Comparison of ENCODE assay signal across 21 cellular contexts in genomic region chr10:46554166-46554781, GRCh38. TPM values are rescaled to one million over a fixed set of nuclear protein-coding genes. Genes with fewer than 3 reads are reported as not detected.
DNase-seq lines count a peak whose midpoint lies in the region; TF ChIP-seq lines count a peak whose summit lies in the region.
"Had no signal": no experiment of that assay in that cellular context is flagged by ENCODE, and none has a peak within 500 bp of the region (broad histone marks: within the 10 kb centered on the region; RNA-seq: fewer than 3 reads in every experiment).

No MANE protein-coding gene starts in this region.

- no peak overlapping the region for H3K14ac ChIP-seq in H9 (ENCODE audit: insufficient read depth, low read length)

- no peak overlapping the region for H2BK15ac ChIP-seq in H9 (ENCODE audit: low read depth, low read length)

- H3K27me3 ChIP-seq in H9 (ENCODE audit: insufficient read depth, low read length) (peaks cover 2% of the 10 kb centered on the region; the same call in 1 of the 2 replicates), hepatocyte (peaks cover 6% of the 10 kb centered on the region)
- H3K27me3 ChIP-seq: SJSA1 had no signal

- no peak overlapping the region for H2BK120ac ChIP-seq in H9 (ENCODE audit: low read depth, low read length, poor library complexity, severe bottlenecking)

- no peak overlapping the region for H2BK12ac ChIP-seq in H9 (ENCODE audit: insufficient read length, low read depth, low read length)

- no peaks in the 10 kb centered on the region for H3K36me3 ChIP-seq in hepatocyte (replicated peaks; ENCODE audit: insufficient read depth, low read depth)
- H3K36me3 ChIP-seq: BE2C, SJSA1 had no signal

- no peaks in the 10 kb centered on the region for H3K9me3 Mint-ChIP-seq in activated naive CD4-positive, alpha-beta T cell treated with anti-CD3 and anti-CD28 coated beads for 36 hours
- H3K9me3 Mint-ChIP-seq in H9, result no peaks in the 10 kb centered on the region
- H3K9me3 Mint-ChIP-seq: CD8-positive, alpha-beta T cell had no signal

- H3K27ac ChIP-seq in H9 (ENCODE audit: insufficient read length, low read depth, low read length), result no peak overlapping the region
- H3K27ac ChIP-seq in hepatocyte, result no peak overlapping the region
- H3K27ac ChIP-seq: GM23248, PC-9, SJSA1 had no signal

- H3K18ac ChIP-seq in H9 (ENCODE audit: insufficient read length, low read depth, low read length), result no peak overlapping the region

- no peak overlapping the region for H2AK5ac ChIP-seq in H9 (ENCODE audit: insufficient read length, low read length)

- H4K8ac ChIP-seq in H9 (replicated peaks; ENCODE audit: insufficient read length, low read depth, low read length), result no peak overlapping the region

- H3K4me3 ChIP-seq in hepatocyte, result no peak overlapping the region
- H3K4me3 ChIP-seq: GM23248, PC-9, SJSA1 had no signal

- H2BK5ac ChIP-seq in H9 (ENCODE audit: insufficient read length, low read length), result no peak overlapping the region

- no peak overlapping the region for H3K4ac ChIP-seq in H9 (ENCODE audit: low read depth, low read length)

- H2BK20ac ChIP-seq in H9 (ENCODE audit: low read depth, low read length, poor library complexity, severe bottlenecking), result no peak overlapping the region

- CTCF ChIA-PET in activated naive CD4-positive, alpha-beta T cell treated with anti-CD3 and anti-CD28 coated beads for 36 hours (lab: Charles Lee), result interaction anchor here (1.4 kb wide), 1 partner anchor 9 kb away, joined by 3 read pairs; no protein-coding TSS in a partner anchor

- no peak overlapping the region for H3T11ph ChIP-seq in H9 (ENCODE audit: low read length)

- H3K4me3 Mint-ChIP-seq in activated naive CD4-positive, alpha-beta T cell treated with anti-CD3 and anti-CD28 coated beads for 36 hours, result no peak overlapping the region
- no peak overlapping the region for H3K4me3 Mint-ChIP-seq in H9
- H3K4me3 Mint-ChIP-seq: CD8-positive, alpha-beta T cell had no signal

- no peak overlapping the region for H3K4me2 ChIP-seq in H9 (ENCODE audit: insufficient read depth, insufficient read length, low read length)
- H3K4me2 ChIP-seq in hepatocyte, result peak overlapping the region; percentile 13
- H3K4me2 ChIP-seq: PC-9 had no signal

- H3K79me2 ChIP-seq in H9 (ENCODE audit: insufficient read depth, low read length) (no peaks in the 10 kb centered on the region), hepatocyte (no peaks in the 10 kb centered on the region)

- TF ChIP-seq CTCF in H9 (conservative IDR thresholded peaks at IDR 0.05) (no peak), hepatocyte (IDR thresholded peaks at IDR 0.05; ENCODE audit: poor library complexity) (no peak)

- peaks cover 14% of the 10 kb centered on the region for H3K23me2 ChIP-seq in H9 (ENCODE audit: insufficient read length, low read depth, low read length, poor library complexity, severe bottlenecking)

- H3K23ac ChIP-seq in H9 (ENCODE audit: insufficient read length, low read depth, low read length), result no peak overlapping the region

- no peak overlapping the region for H2AFZ ChIP-seq in H9 (ENCODE audit: low read length)
- H2AFZ ChIP-seq in hepatocyte, result no peak overlapping the region
- H2AFZ ChIP-seq: GM23248, PC-9 had no signal

- H3K27ac Mint-ChIP-seq in activated naive CD4-positive, alpha-beta T cell treated with anti-CD3 and anti-CD28 coated beads for 36 hours, result no peak overlapping the region
- no peak overlapping the region for H3K27ac Mint-ChIP-seq in H9
- H3K27ac Mint-ChIP-seq: CD8-positive, alpha-beta T cell had no signal

- H4K20me1 ChIP-seq in H9 (ENCODE audit: control insufficient read depth, insufficient read depth, insufficient read length), result no peaks in the 10 kb centered on the region
- H4K20me1 ChIP-seq in hepatocyte (ENCODE audit: insufficient read depth, poor library complexity, severe bottlenecking), result no peaks in the 10 kb centered on the region

- no peaks in the 10 kb centered on the region for H3K9me2 ChIP-seq in hepatocyte (replicated peaks; ENCODE audit: insufficient read depth)

- no peak overlapping the region for H4K5ac ChIP-seq in H9 (ENCODE audit: insufficient read length, low read depth, low read length)

- H3K36me3 Mint-ChIP-seq in activated naive CD4-positive, alpha-beta T cell treated with anti-CD3 and anti-CD28 coated beads for 36 hours (ENCODE audit: low read depth), result no peaks in the 10 kb centered on the region
- H3K36me3 Mint-ChIP-seq in H9 (ENCODE audit: insufficient read depth in 1 of 3, low read depth in 3 of 3), result peaks cover 0 to 3% (median 0%) of the 10 kb centered on the region in 3 experiments; a peak in 1 of 7 replicates
- H3K36me3 Mint-ChIP-seq: CD8-positive, alpha-beta T cell had no signal

- H3K4me1 ChIP-seq in H9 (ENCODE audit: insufficient read depth, low read length) (peaks cover 4% of the 10 kb centered on the region; the same call in 1 of the 2 replicates), hepatocyte (ENCODE audit: insufficient read depth) (peaks cover 13% of the 10 kb centered on the region)
- H3K4me1 ChIP-seq: BE2C had no signal

- intact Hi-C loops in activated naive CD4-positive, alpha-beta T cell treated with anti-CD3 and anti-CD28 coated beads for 36 hours (cut with micrococcal nuclease), result no loop called here

- no peak overlapping the region for H3K56ac ChIP-seq in H9 (ENCODE audit: insufficient read length, low read depth, low read length)

- H4K91ac ChIP-seq in H9 (ENCODE audit: insufficient read length, low read depth, low read length), result no peak overlapping the region

- no peak overlapping the region for H3K9ac ChIP-seq in H9 (ENCODE audit: extremely low read depth, insufficient read length, low read length)
- H3K9ac ChIP-seq: GM23248 had no signal

- H3K9me3 ChIP-seq in H9 (ENCODE audit: control insufficient read depth, low read depth, low read length), result no peaks in the 10 kb centered on the region
- no peaks in the 10 kb centered on the region for H3K9me3 ChIP-seq in hepatocyte (ENCODE audit: low read depth)
- H3K9me3 ChIP-seq: BE2C had no signal

- H3K27me3 Mint-ChIP-seq in activated naive CD4-positive, alpha-beta T cell treated with anti-CD3 and anti-CD28 coated beads for 36 hours (ENCODE audit: low read depth), result peaks cover 6% of the 10 kb centered on the region
- no peaks in the 10 kb centered on the region for H3K27me3 Mint-ChIP-seq in H9 (ENCODE audit: low read depth)

- DNase-seq in activated naive CD4-positive, alpha-beta T cell treated with Interleukin-2 at 50 U/mL for 16 hours, result peak; percentile 1
- no peak for DNase-seq in activated naive CD4-positive, alpha-beta T cell treated with anti-CD3 and anti-CD28 coated beads for 36 hours
- DNase-seq in H9 (peak; percentile 10), hepatocyte (ENCODE audit: low spot score) (no peak), DMS53 treated with DMSO at 0.1 percent for 48 hours (lab: John Stamatoyannopoulos, UW; ENCODE audit: unreplicated experiment) (no peak), GM03348 (ENCODE audit: low spot score) (no peak)
- peak; percentile 20 for DNase-seq in stimulated activated CD8-positive, alpha-beta memory T cell treated with anti-CD3 and anti-CD28 coated beads, Interleukin-4, amount 100 ng/mL, for 48 hours
- DNase-seq: DMS79 treated with DMSO at 0.1 percent for 48 hours, GDM1, GM23248, KBM-7, NCI-H1048, NCI-H1436 treated with DMSO at 0.1 percent for 48 hours, NCI-H2029 treated with DMSO at 0.1 percent for 48 hours, NCI-H510A, NCI-H82 had no signal

- peaks cover 10% of the 10 kb centered on the region for H3K4me1 Mint-ChIP-seq in activated naive CD4-positive, alpha-beta T cell treated with anti-CD3 and anti-CD28 coated beads for 36 hours (ENCODE audit: low read depth)
- H3K4me1 Mint-ChIP-seq in H9, result peaks cover 3 to 4% of the 10 kb centered on the region in 2 experiments; a peak in 3 of 4 replicates

- no CpG with 5 or more reads among the region's 7 CpGs for WGBS in H9 (ENCODE audit: extremely low coverage, insufficient read length, low lambda C conversion rate)
- WGBS in hepatocyte (ENCODE audit: low lambda C conversion rate, missing lambda C conversion rate), result 88% methylated on average over 7 of the region's 7 CpGs

- no peaks in the 10 kb centered on the region for H3K79me1 ChIP-seq in H9 (ENCODE audit: insufficient read depth, low read depth, low read length, poor library complexity, severe bottlenecking)

RNA-seq across cellular contexts. Expression of gene GPRIN2, which starts 2.2 kb away (rescaled TPM):
- total RNA-seq in activated naive CD4-positive, alpha-beta T cell treated with anti-CD3 and anti-CD28 coated beads for 36 hours, result not detected
- 10.1 and 10.5 TPM in 2 replicates for total RNA-seq in H9 (2021)
- total RNA-seq in hepatocyte, result 13.0 and 23.4 TPM in 2 replicates
- polyA plus RNA-seq in hepatocyte, result 13.7 and 15.0 TPM in 2 replicates
- total RNA-seq: CD8-positive, alpha-beta T cell; GM23248 had no signal
- polyA plus RNA-seq: AG04450, GM23248 had no signal

RNA-seq across cellular contexts. Expression of gene SYT15, which starts 24.7 kb away (rescaled TPM):
- under 1 TPM; 0.30 to 0.43 TPM for total RNA-seq in activated naive CD4-positive, alpha-beta T cell treated with anti-CD3 and anti-CD28 coated beads for 36 hours
- total RNA-seq in H9 (2021) (0.59 and 0.81 TPM in 2 replicates), hepatocyte (0.24 and 2.9 TPM in 2 replicates)
- 1.1 and 1.2 TPM in 2 replicates for polyA plus RNA-seq in hepatocyte

Comparison
In these comparisons a context has a peak if more than half of its experiments do, and no peak if none do; other contexts are left out.
1. DNase-seq: peak in activated naive CD4-positive, alpha-beta T cell treated with Interleukin-2 at 50 U/mL for 16 hours (single experiment), H9 (single experiment) and stimulated activated CD8-positive, alpha-beta memory T cell treated with anti-CD3 and anti-CD28 coated beads, Interleukin-4, amount 100 ng/mL, for 48 hours (single experiment); none in activated naive CD4-positive, alpha-beta T cell treated with anti-CD3 and anti-CD28 coated beads for 36 hours (single experiment), hepatocyte (single experiment), DMS53 treated with DMSO at 0.1 percent for 48 hours (single experiment) and GM03348 (single experiment).
2. RNA of gene GPRIN2, which starts 2.2 kb away (total RNA-seq): 13.0 to 23.4 TPM in hepatocyte and 10.1 to 10.5 TPM in H9; not detected in activated naive CD4-positive, alpha-beta T cell treated with anti-CD3 and anti-CD28 coated beads for 36 hours; every median in the first group is over 10 times any median in the second.